In the genomic region with DNA sequence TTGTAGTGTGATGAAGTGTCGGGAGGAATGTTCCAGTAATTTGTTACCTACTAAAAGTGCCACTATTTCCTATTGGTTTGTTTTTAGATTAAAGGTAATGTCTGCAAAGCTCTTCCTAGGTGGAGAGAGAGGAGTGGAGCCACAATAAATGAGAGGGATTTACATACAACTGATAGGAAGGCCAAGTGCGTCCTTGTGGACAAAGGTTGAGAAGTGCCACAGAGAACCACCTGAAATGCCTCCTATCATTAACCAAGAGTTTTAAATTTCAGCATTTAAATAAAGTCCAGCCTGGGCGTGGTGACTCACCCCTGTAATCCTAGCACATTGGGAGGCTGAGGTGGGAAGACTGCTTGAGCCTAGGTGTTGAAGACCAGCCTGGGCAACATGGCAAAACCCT, we compare ENCODE assay signal across 21 cellular contexts.
"Had no signal": no experiment of that assay in that cellular context is flagged by ENCODE, and none has a peak within 500 bp of the region (broad histone marks: within the 10 kb centered on the region; RNA-seq: fewer than 3 reads in every experiment).

No MANE protein-coding gene starts in this region.

- H3K9ac ChIP-seq: parathyroid adenoma had no signal

- H3K27ac ChIP-seq: esophagus squamous epithelium, gastroesophageal sphincter, left lung, lower lobe of right lung, parathyroid adenoma, prostate gland, stomach, thoracic aorta had no signal

- H2AFZ ChIP-seq: parathyroid adenoma had no signal

- FAIRE-seq: colon, keratinocyte, urothelium cell line had no signal

- H3K27me3 ChIP-seq: esophagus squamous epithelium, gastroesophageal sphincter, left lung, stomach had no signal

- H3K4me3 ChIP-seq: esophagus squamous epithelium, gastroesophageal sphincter, left lung, lower lobe of right lung, prostate gland, stomach, thoracic aorta had no signal

- H3K4me1 ChIP-seq: prostate gland had no signal

- ATAC-seq: effector memory CD8-positive, alpha-beta T cell; gastroesophageal sphincter; left lung; lower lobe of right lung; natural killer cell treated with Interleukin-12 subunit alpha and Interleukin-12 subunit beta and Interleukin-15 and Interleukin-18, amount 100 ng/mL, for 72 hours; sciatic nerve had no signal

- H3K36me3 ChIP-seq: gastroesophageal sphincter, lower lobe of right lung, prostate gland, stomach, thoracic aorta had no signal

- DNase-seq: effector memory CD8-positive, alpha-beta T cell; esophagus squamous epithelium; glutamatergic neuron; immature natural killer cell; left lung; lower lobe of right lung; midbrain; stimulated activated CD4-positive, alpha-beta T cell treated with anti-CD3 and anti-CD28 coated beads, Interleukin-2, amount 100 ng/mL, for 24 hours; stimulated activated naive CD4-positive, alpha-beta T cell; stomach; substantia nigra; trophoblast cell had no signal

- H3K9me3 ChIP-seq: esophagus squamous epithelium, gastroesophageal sphincter, left lung, lower lobe of right lung, prostate gland, stomach, thoracic aorta had no signal
